In the genomic region with DNA sequence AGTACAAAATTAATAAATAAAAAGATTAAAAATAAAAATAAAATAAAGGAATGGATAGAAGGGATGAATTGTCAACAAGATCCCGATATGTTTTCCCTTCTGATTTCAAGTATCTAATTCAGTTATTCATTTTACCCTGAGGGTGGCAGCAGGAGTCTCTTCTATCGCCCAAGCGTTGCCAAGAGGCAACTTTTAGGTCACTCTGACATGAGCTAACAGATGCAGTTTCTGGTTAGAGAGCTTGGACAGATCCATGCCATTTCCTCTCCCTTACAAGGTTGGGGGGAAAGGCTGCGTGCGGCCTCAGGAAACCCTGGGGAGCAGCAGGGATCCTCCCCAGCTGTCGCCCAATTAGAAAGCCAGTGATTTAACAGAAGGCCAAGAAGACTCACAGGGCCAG, we compare ENCODE assay signal across 8 cellular contexts. TPM values are rescaled to one million over a fixed set of nuclear protein-coding genes. Genes with fewer than 3 reads are reported as not detected.
DNase-seq lines count a peak whose midpoint lies in the region; ATAC-seq and TF ChIP-seq lines count a peak whose summit lies in the region.

No MANE protein-coding gene starts in this region.

- DNase-seq in SKM-1 treated with dmso at 0.1 percent for 144 hours (lab: John Stamatoyannopoulos, UW; ENCODE audit: unreplicated experiment) (peak; percentile 11), SKM-1 (lab: John Stamatoyannopoulos, UW; ENCODE audit: unreplicated experiment) (no peak), NCI-H2081 (lab: John Stamatoyannopoulos, UW) (peak; percentile 50 to 55), epithelial cell of proximal tubule (ENCODE audit: low read depth) (no peak), mucosa of gallbladder (ENCODE audit: low spot score) (peak; percentile 38), ureter (ENCODE audit: low spot score) (peak; percentile 45)
- DNase-seq in activated CD4-positive, alpha-beta T cell treated with anti-CD3 and anti-CD28 coated beads for 4 hours = peak; percentile 25 to 33

- no peak for ATAC-seq in HG03457 (IDR thresholded peaks at IDR 0.05; ENCODE audit: unreplicated experiment)

- TF ChIP-seq CTCF in epithelial cell of proximal tubule (conservative IDR thresholded peaks at IDR 0.05; ENCODE audit: low read depth, low read length) = peak; percentile 45

- no peak overlapping the region for H3K4me3 ChIP-seq in epithelial cell of proximal tubule (ENCODE audit: low read depth, low read length)

RNA-seq across cellular contexts. Expression of a gene that starts 35.3 kb away (rescaled TPM):
- total RNA-seq in epithelial cell of proximal tubule (0.29 TPM in 1 of 2 replicates, not detected in the other), mucosa of gallbladder (11.5 TPM), ureter (4.8 TPM)

RNA-seq across cellular contexts. Expression of a gene that starts 48.2 kb away (rescaled TPM):
- total RNA-seq in epithelial cell of proximal tubule (13.3 and 28.6 TPM in 2 replicates), mucosa of gallbladder (4.5 TPM), ureter (4.1 TPM)

RNA-seq across cellular contexts. Expression of a gene that starts 51.0 kb away (rescaled TPM):
- 64.9 and 82.8 TPM in 2 replicates for total RNA-seq in epithelial cell of proximal tubule
- total RNA-seq in mucosa of gallbladder = 156 TPM
- 127 TPM for total RNA-seq in ureter

Comparison
In these comparisons a context has a peak if more than half of its experiments do, and no peak if none do; other contexts are left out.
1. DNase-seq: peak in SKM-1 treated with dmso at 0.1 percent for 144 hours (single experiment), NCI-H2081 (2 of 2), activated CD4-positive, alpha-beta T cell treated with anti-CD3 and anti-CD28 coated beads for 4 hours (2 of 2), mucosa of gallbladder (single experiment) and ureter (single experiment); none in SKM-1 (single experiment) and epithelial cell of proximal tubule (single experiment).